Comparison of ENCODE assay signal across 8 cellular contexts in genomic region chr19:38233740-38234251, GRCh38. TPM values are rescaled to one million over a fixed set of nuclear protein-coding genes. Genes with fewer than 3 reads are reported as not detected.
A peak's percentile ranks its signal among the peaks of the same experiment; 100 is the strongest.
DNase-seq lines count a peak whose midpoint lies in the region; ATAC-seq and TF ChIP-seq lines count a peak whose summit lies in the region.

No MANE protein-coding gene starts in this region.

- POLR2A ChIA-PET in HEK293T (lab: Yijun Ruan, JAX): interaction anchor here (1.2 kb wide), 1 partner anchor 9 kb away, joined by 5 read pairs; no protein-coding TSS in a partner anchor

- peak; percentile 70 for TF ChIP-seq RAD21 in neural cell (conservative IDR thresholded peaks at IDR 0.05)

- H3K4me2 ChIP-seq in neural cell (ENCODE audit: low read length): no peak overlapping the region

- H3K36me3 ChIP-seq in esophagus squamous epithelium: no peaks in the 10 kb centered on the region
- H3K36me3 ChIP-seq in neural cell (ENCODE audit: insufficient read depth, low read length): no peaks in the 10 kb centered on the region
- H3K36me3 ChIP-seq in stomach: no peaks in the 10 kb centered on the region

- no peak overlapping the region for H3K9ac ChIP-seq in neural cell (ENCODE audit: low read length)

- H3F3A ChIP-seq in neural cell (ENCODE audit: insufficient read depth, low read length, poor library complexity, severe bottlenecking): no peaks in the 10 kb centered on the region

- H3K4me3 ChIP-seq in esophagus squamous epithelium (no peak overlapping the region), neural cell (ENCODE audit: low read length) (no peak overlapping the region), stomach (no peak overlapping the region)

- intact Hi-C loops in esophagus squamous epithelium (cut with DNase I): no loop called here
- intact Hi-C loops in stomach (cut with DNase I; ENCODE audit: low total_unique reads): loop anchor here (5.0 kb wide), 1 partner anchor 94 kb away; no protein-coding TSS in a partner anchor

- H4K20me1 ChIP-seq in neural cell (ENCODE audit: insufficient read depth): no peaks in the 10 kb centered on the region

- CTCF ChIA-PET in HEK293T (lab: Yijun Ruan, JAX): interaction anchor here (0.6 to 2.4 kb wide), 5 partner anchors 15 to 154 kb away, joined by 3 to 9 read pairs (median 3); partner anchors contain the start of genes GGN and PSMD8

- no peak for TF ChIP-seq POLR2A in esophagus squamous epithelium (IDR thresholded peaks at IDR 0.05)
- TF ChIP-seq POLR2A in stomach (IDR thresholded peaks at IDR 0.05): no peak

- no peaks in the 10 kb centered on the region for H3K9me3 ChIP-seq in esophagus squamous epithelium
- no peaks in the 10 kb centered on the region for H3K9me3 ChIP-seq in neural cell (ENCODE audit: low read length)
- no peaks in the 10 kb centered on the region for H3K9me3 ChIP-seq in stomach

- H3K27me3 ChIP-seq in esophagus squamous epithelium: peaks cover 4 to 57% (median 5%) of the 10 kb centered on the region in 4 donors
- no peaks in the 10 kb centered on the region for H3K27me3 ChIP-seq in neural cell (ENCODE audit: insufficient read depth, low read depth, low read length)
- H3K27me3 ChIP-seq in stomach: peaks cover 6 to 86% (median 11%) of the 10 kb centered on the region in 3 donors

- H3K4me1 ChIP-seq in esophagus squamous epithelium: peaks cover 5 to 15% (median 10%) of the 10 kb centered on the region in 3 donors
- peaks cover 6% of the 10 kb centered on the region in 4 donors for H3K4me1 ChIP-seq in stomach

- peaks cover 3% of the 10 kb centered on the region for H3K79me2 ChIP-seq in neural cell (replicated peaks; ENCODE audit: insufficient read depth, low read length)

- TF ChIP-seq EP300 in neural cell (conservative IDR thresholded peaks at IDR 0.05; ENCODE audit: poor library complexity, severe bottlenecking): no peak
- TF ChIP-seq EP300 in stomach (IDR thresholded peaks at IDR 0.05): no peak

- no peaks in the 10 kb centered on the region for H3K9me2 ChIP-seq in neural cell (ENCODE audit: insufficient read depth, low read length)

- H3K27ac ChIP-seq in C4-2B (peak overlapping the region; percentile 66), esophagus squamous epithelium (no peak overlapping the region), neural cell (ENCODE audit: low read length) (no peak overlapping the region), stomach (no peak overlapping the region)

- DNase-seq in HEK293T (ENCODE audit: extremely low spot score): peak; percentile 83
- DNase-seq in OCI-M1 (lab: John Stamatoyannopoulos, UW): peak; percentile 92
- DNase-seq in activated T-cell treated with anti-CD3 and anti-CD28 coated beads for 4 hours: peak; percentile 59
- DNase-seq in esophagus squamous epithelium (lab: John Stamatoyannopoulos, UW): no peak
- peak; percentile 90 for DNase-seq in stomach

- 13 to 60% methylated on average over 2 of the region's 7 CpGs for WGBS in esophagus squamous epithelium, 2 donors
- WGBS in stomach, 5 donors: 24 to 32% (median 27%) methylated on average over 4 to 7 of the region's 7 CpGs

- no peak for ATAC-seq in GM18502 (IDR thresholded peaks at IDR 0.05; ENCODE audit: poor library complexity, unreplicated experiment)

- H2AFZ ChIP-seq in neural cell (ENCODE audit: low read depth, low read length): no peak overlapping the region

- TF ChIP-seq CTCF in C4-2B (conservative IDR thresholded peaks at IDR 0.05): peak; percentile 88
- peak; percentile 52 to 86 (median 79) for TF ChIP-seq CTCF in esophagus squamous epithelium (IDR thresholded peaks at IDR 0.05)
- TF ChIP-seq CTCF in neural cell (IDR thresholded peaks at IDR 0.05; ENCODE audit: poor library complexity, severe bottlenecking): peak; percentile 69
- peak in 5 of 7 experiments; percentile 45 to 87 (median 73) for TF ChIP-seq CTCF in stomach (IDR thresholded peaks at IDR 0.05)

TF ChIP-seq in HEK293T, 16 proteins besides CTCF, POLR2A, EP300 and RAD21:
- TF ChIP-seq NFRKB (IDR thresholded peaks at IDR 0.05): no peak
- TF ChIP-seq PKNOX1 (IDR thresholded peaks at IDR 0.05): no peak
- no peak for TF ChIP-seq HDGF (IDR thresholded peaks at IDR 0.05; ENCODE audit: borderline replicate concordance)
- no peak for TF ChIP-seq SUZ12 (IDR thresholded peaks at IDR 0.05)
- no peak for TF ChIP-seq BHLHE40 (IDR thresholded peaks at IDR 0.05; ENCODE audit: borderline replicate concordance)

TF ChIP-seq in neural cell, 6 proteins besides CTCF, POLR2A, EP300 and RAD21:
- TF ChIP-seq MXI1 (conservative IDR thresholded peaks at IDR 0.05; ENCODE audit: poor library complexity, severe bottlenecking): no peak
- peak; percentile 77 for TF ChIP-seq SMC3 (conservative IDR thresholded peaks at IDR 0.05; ENCODE audit: poor library complexity)
TF ChIP-seq in neural cell: peak in this region for 1.

RNA-seq across cellular contexts. Expression of gene DPF1, which starts 9.8 kb away (rescaled TPM):
- total RNA-seq in esophagus squamous epithelium (1 to 10 TPM in 1 of 4 donors, under 1 TPM in 1, not detected in 2; 0.44 to 2.5 TPM), stomach (not detected)
- polyA plus RNA-seq in neural cell (118 and 132 TPM in 2 replicates), stomach (under 1 TPM in 2 of 3 donors, not detected in 1; 0.12 to 0.43 TPM)
- polyA minus RNA-seq in neural cell: 48.9 and 54.5 TPM in 2 replicates

RNA-seq across cellular contexts. Expression of gene PPP1R14A, which starts 22.4 kb away (rescaled TPM):
- total RNA-seq in esophagus squamous epithelium (100 to 1,000 TPM in 1 of 4 donors, 10 to 100 TPM in 2, 1 to 10 TPM in 1; 1.1 to 101 (median 26.3) TPM), stomach (100 to 1,000 TPM in 1 of 5 donors, 10 to 100 TPM in 3, 1 to 10 TPM in 1; 8.8 to 197 (median 31.6) TPM)
- polyA plus RNA-seq in neural cell (not detected in 2 replicates), stomach (100 to 1,000 TPM in 1 of 3 donors, 10 to 100 TPM in 2; 53.2 to 138 (median 54.9) TPM)
- polyA minus RNA-seq in neural cell: not detected in 2 replicates

RNA-seq across cellular contexts. Expression of gene SPINT2, which starts 30.6 kb away (rescaled TPM):
- 100 to 1,000 TPM; 345 to 663 (median 433) TPM for total RNA-seq in esophagus squamous epithelium
- 236 and 378 TPM in 2 replicates for polyA plus RNA-seq in neural cell
- 121 and 122 TPM in 2 replicates for polyA minus RNA-seq in neural cell
- 1,000 to 10,000 TPM in 1 of 5 donors, 100 to 1,000 TPM in 2, 10 to 100 TPM in 2; 29.8 to 1,508 (median 255) TPM for total RNA-seq in stomach
- 100 to 1,000 TPM in 2 of 3 donors, 10 to 100 TPM in 1; 54.5 to 255 (median 184) TPM for polyA plus RNA-seq in stomach
